ENCODE assay signal across 20 cellular contexts in genomic region chr2:66843856-66844255, GRCh38.
"Had no signal": no experiment of that assay in that cellular context is flagged by ENCODE, and none has a peak within 500 bp of the region (broad histone marks: within the 10 kb centered on the region; RNA-seq: fewer than 3 reads in every experiment).

No MANE protein-coding gene starts in this region.

- DNase-seq: activated B cell treated with CpG ODN at 0.5 μM for 24 hours; activated CD4-positive, alpha-beta memory T cell treated with anti-CD3 and anti-CD28 coated beads for 36 hours; activated CD4-positive, alpha-beta T cell treated with anti-CD3 and anti-CD28 coated beads for 1 hour; activated CD4-positive, alpha-beta T cell treated with anti-CD3 and anti-CD28 coated beads, Interleukin-2, amount 10 ng/mL, durations not matched to agents 7 days and 5 days; activated CD8-positive, alpha-beta memory T cell treated with anti-CD3 and anti-CD28 coated beads for 24 hours; activated gamma-delta T cell; activated naive CD4-positive, alpha-beta T cell treated with anti-CD3 and anti-CD28 coated beads for 36 hours; activated T-cell treated with anti-CD3 and anti-CD28 coated beads, Interleukin-2, amount 50 U/mL, for 48 hours; brain microvascular endothelial cell; Kasumi-1; KBM-7; NCI-H1105 treated with DMSO at 0.1 percent for 48 hours; NCI-H1930; NCI-H2107; NCI-H446 treated with DMSO at 0.1 percent for 48 hours; NCI-H526 treated with DMSO at 0.1 percent for 48 hours; SHP77 had no signal

- H3K36me3 Mint-ChIP-seq: activated CD4-positive, alpha-beta memory T cell treated with anti-CD3 and anti-CD28 coated beads for 36 hours; activated naive CD8-positive, alpha-beta T cell had no signal

- H3K9me3 Mint-ChIP-seq: activated B cell treated with CpG ODN at 0.5 μM for 24 hours; activated CD4-positive, alpha-beta memory T cell treated with anti-CD3 and anti-CD28 coated beads for 36 hours; activated CD4-positive, alpha-beta T cell treated with anti-CD3 and anti-CD28 coated beads, Interleukin-2, amount 10 ng/mL, durations not matched to agents 7 days and 5 days; activated naive CD4-positive, alpha-beta T cell treated with anti-CD3 and anti-CD28 coated beads for 36 hours; T-helper 1 cell treated with Interleukin-12 subunit alpha and Interleukin-12 subunit beta and Interleukin-4 antibody, amounts not matched to agents 30 μg/mL and 1 μg/mL, for 36 hours had no signal

- H3K4me3 Mint-ChIP-seq: activated B cell treated with CpG ODN at 0.5 μM for 24 hours; activated CD4-positive, alpha-beta memory T cell treated with anti-CD3 and anti-CD28 coated beads for 36 hours; activated CD4-positive, alpha-beta T cell treated with anti-CD3 and anti-CD28 coated beads, Interleukin-2, amount 10 ng/mL, durations not matched to agents 7 days and 5 days; activated naive CD4-positive, alpha-beta T cell treated with anti-CD3 and anti-CD28 coated beads for 36 hours; activated naive CD8-positive, alpha-beta T cell; activated T-helper 17 cell treated with anti-CD3 and anti-CD28 coated beads, Interleukin-2, amount 50 U/mL, for 72 hours; T-helper 1 cell treated with Interleukin-12 subunit alpha and Interleukin-12 subunit beta and Interleukin-4 antibody, amounts not matched to agents 30 μg/mL and 1 μg/mL, for 36 hours had no signal

- ATAC-seq: activated T-helper 17 cell treated with anti-CD3 and anti-CD28 coated beads, Interleukin-2, amount 50 U/mL, for 72 hours had no signal

- H3K4me1 Mint-ChIP-seq: activated B cell treated with CpG ODN at 0.5 μM for 24 hours; activated CD4-positive, alpha-beta T cell treated with anti-CD3 and anti-CD28 coated beads, Interleukin-2, amount 10 ng/mL, durations not matched to agents 7 days and 5 days; activated T-helper 17 cell treated with anti-CD3 and anti-CD28 coated beads, Interleukin-2, amount 50 U/mL, for 72 hours had no signal

- H3K27ac Mint-ChIP-seq: activated B cell treated with CpG ODN at 0.5 μM for 24 hours; activated CD4-positive, alpha-beta memory T cell treated with anti-CD3 and anti-CD28 coated beads for 36 hours; activated CD4-positive, alpha-beta T cell treated with anti-CD3 and anti-CD28 coated beads, Interleukin-2, amount 10 ng/mL, durations not matched to agents 7 days and 5 days; activated naive CD4-positive, alpha-beta T cell treated with anti-CD3 and anti-CD28 coated beads for 36 hours; activated naive CD8-positive, alpha-beta T cell; activated T-helper 17 cell treated with anti-CD3 and anti-CD28 coated beads, Interleukin-2, amount 50 U/mL, for 72 hours; T-helper 1 cell treated with Interleukin-12 subunit alpha and Interleukin-12 subunit beta and Interleukin-4 antibody, amounts not matched to agents 30 μg/mL and 1 μg/mL, for 36 hours had no signal

- H3K27me3 Mint-ChIP-seq: activated B cell treated with CpG ODN at 0.5 μM for 24 hours; activated CD4-positive, alpha-beta memory T cell treated with anti-CD3 and anti-CD28 coated beads for 36 hours; activated CD4-positive, alpha-beta T cell treated with anti-CD3 and anti-CD28 coated beads, Interleukin-2, amount 10 ng/mL, durations not matched to agents 7 days and 5 days; activated naive CD8-positive, alpha-beta T cell had no signal
